ENCODE assay signal across 16 cellular contexts in the genomic region with DNA sequence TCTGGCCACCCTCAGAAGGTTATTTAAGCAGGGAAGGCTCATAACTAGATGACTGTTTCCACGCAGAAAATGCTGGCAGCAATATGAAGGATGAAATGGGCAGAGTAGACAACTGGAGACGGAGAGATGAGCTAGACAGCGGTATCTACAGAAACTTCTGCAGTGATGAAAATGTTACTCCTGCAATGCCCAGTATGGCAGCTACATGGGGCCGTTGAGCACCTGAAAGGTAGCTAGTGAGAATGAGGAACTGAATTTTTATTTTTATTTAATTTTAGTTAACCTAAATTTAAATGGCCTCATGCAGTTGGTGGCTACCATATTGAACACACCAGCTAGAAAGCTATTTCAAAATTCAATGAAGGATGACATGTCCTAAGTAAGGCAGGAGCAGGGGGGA. TPM values are rescaled to one million over a fixed set of nuclear protein-coding genes. Genes with fewer than 3 reads are reported as not detected.
DNase-seq lines count a peak whose midpoint lies in the region; TF ChIP-seq lines count a peak whose summit lies in the region.
"Had no signal": no experiment of that assay in that cellular context is flagged by ENCODE, and none has a peak within 500 bp of the region (broad histone marks: within the 10 kb centered on the region; RNA-seq: fewer than 3 reads in every experiment).

No MANE protein-coding gene starts in this region.

- H3K4me3 Mint-ChIP-seq in endodermal cell (no peak overlapping the region), progenitor cell of endocrine pancreas (ENCODE audit: low read depth) (no peak overlapping the region)
- no peak overlapping the region for H3K4me3 Mint-ChIP-seq in activated T-cell treated with anti-CD3 and anti-CD28 coated beads, Interleukin-2, amount 50 U/mL, for 24 hours
- H3K4me3 Mint-ChIP-seq: activated CD4-positive, alpha-beta T cell treated with anti-CD3 and anti-CD28 coated beads for 36 hours; T-helper 2 cell treated with Interferon-gamma antibody and Interleukin-4, amounts not matched to agents 5 μg/mL and 100 μg/mL, for 36 hours had no signal

- no peak overlapping the region for H3K27ac Mint-ChIP-seq in endodermal cell
- H3K27ac Mint-ChIP-seq in progenitor cell of endocrine pancreas = no peak overlapping the region
- H3K27ac Mint-ChIP-seq in activated T-cell treated with anti-CD3 and anti-CD28 coated beads, Interleukin-2, amount 50 U/mL, for 24 hours = no peak overlapping the region
- H3K27ac Mint-ChIP-seq: activated CD4-positive, alpha-beta T cell treated with anti-CD3 and anti-CD28 coated beads for 36 hours; T-helper 2 cell treated with Interferon-gamma antibody and Interleukin-4, amounts not matched to agents 5 μg/mL and 100 μg/mL, for 36 hours had no signal

- H3K36me3 Mint-ChIP-seq in endodermal cell (ENCODE audit: low read depth) = peaks cover 40% of the 10 kb centered on the region
- H3K36me3 Mint-ChIP-seq in progenitor cell of endocrine pancreas (ENCODE audit: insufficient read depth) = peaks cover 13% of the 10 kb centered on the region
- H3K36me3 Mint-ChIP-seq in activated T-cell treated with anti-CD3 and anti-CD28 coated beads, Interleukin-2, amount 50 U/mL, for 24 hours (ENCODE audit: low read depth) = no peaks in the 10 kb centered on the region

- H3K4me1 Mint-ChIP-seq in endodermal cell = peaks cover 24% of the 10 kb centered on the region
- peaks cover 18% of the 10 kb centered on the region for H3K4me1 Mint-ChIP-seq in progenitor cell of endocrine pancreas (ENCODE audit: low read depth)
- peaks cover 16% of the 10 kb centered on the region for H3K4me1 Mint-ChIP-seq in activated T-cell treated with anti-CD3 and anti-CD28 coated beads, Interleukin-2, amount 50 U/mL, for 24 hours (ENCODE audit: low read depth)

- 93 to 100% methylated on average over 3 to 4 of the region's 4 CpGs for WGBS in endodermal cell (ENCODE audit: insufficient coverage in 1 of 2, insufficient read length in 1 of 2), 2 experiments

- no peak for TF ChIP-seq POLR2A in NB4 (IDR thresholded peaks at IDR 0.05; ENCODE audit: extremely low read depth, insufficient read length)

- H3K9me3 ChIP-seq in endodermal cell (ENCODE audit: control insufficient read depth, low read length) = no peaks in the 10 kb centered on the region
- H3K9me3 ChIP-seq: thyroid gland had no signal

- H3K27ac ChIP-seq in endodermal cell (ENCODE audit: low read depth, low read length) = no peak overlapping the region
- H3K27ac ChIP-seq: skin epidermis, thyroid gland had no signal

- no peak overlapping the region for H3K9ac ChIP-seq in endodermal cell (ENCODE audit: extremely low read depth, low read length, poor library complexity, severe bottlenecking)

- no peak overlapping the region for H3K4me3 ChIP-seq in NB4 (ENCODE audit: low read depth, low read length)
- no peak overlapping the region for H3K4me3 ChIP-seq in endodermal cell (ENCODE audit: low read length)
- H3K4me3 ChIP-seq: skin epidermis, thyroid gland had no signal

- no peaks in the 10 kb centered on the region for H3K27me3 Mint-ChIP-seq in endodermal cell (ENCODE audit: insufficient read depth)
- H3K27me3 Mint-ChIP-seq in progenitor cell of endocrine pancreas = no peaks in the 10 kb centered on the region
- H3K27me3 Mint-ChIP-seq in activated T-cell treated with anti-CD3 and anti-CD28 coated beads, Interleukin-2, amount 50 U/mL, for 24 hours = no peaks in the 10 kb centered on the region
- H3K27me3 Mint-ChIP-seq: activated CD4-positive, alpha-beta T cell treated with anti-CD3 and anti-CD28 coated beads for 36 hours had no signal

- no peaks in the 10 kb centered on the region for H3K4me1 ChIP-seq in endodermal cell (ENCODE audit: control insufficient read depth, insufficient read depth, low read length)

- H3K27me3 ChIP-seq in endodermal cell (ENCODE audit: control insufficient read depth, insufficient read depth, low read length, poor library complexity, severe bottlenecking) = no peaks in the 10 kb centered on the region
- H3K27me3 ChIP-seq: thyroid gland had no signal

- TF ChIP-seq CTCF in NB4 (IDR thresholded peaks at IDR 0.05; ENCODE audit: low read depth, low read length) (peak; percentile 23), endodermal cell (conservative IDR thresholded peaks at IDR 0.05) (peak; percentile 75), progenitor cell of endocrine pancreas (IDR thresholded peaks at IDR 0.05; ENCODE audit: unreplicated experiment) (peak; percentile 25)

- peak; percentile 12 for DNase-seq in DMS53 (lab: John Stamatoyannopoulos, UW)
- DNase-seq in DMS53 treated with DMSO at 0.1 percent for 48 hours (lab: John Stamatoyannopoulos, UW; ENCODE audit: unreplicated experiment) = no peak
- no peak for DNase-seq in NB4 (ENCODE audit: low read depth)
- DNase-seq in endodermal cell = no peak
- no peak for DNase-seq in progenitor cell of endocrine pancreas (ENCODE audit: low spot score, unreplicated experiment)
- no peak for DNase-seq in NCI-H1417 (lab: John Stamatoyannopoulos, UW)
- DNase-seq in activated T-cell treated with anti-CD3 and anti-CD28 coated beads, Interleukin-2, amount 50 U/mL, for 24 hours = no peak
- no peak for DNase-seq in midbrain (lab: John Stamatoyannopoulos, UW)
- DNase-seq: 8988T; activated CD4-positive, alpha-beta T cell treated with anti-CD3 and anti-CD28 coated beads for 36 hours; activated naive CD4-positive, alpha-beta T cell treated with anti-CD3 and anti-CD28 coated beads, Interleukin-2, amount 50 U/mL, for 16 hours; NCI-H1092; SHP77 treated with DMSO at 0.1 percent for 48 hours; thyroid gland had no signal

- peaks cover 57% of the 10 kb centered on the region for H3K36me3 ChIP-seq in endodermal cell (ENCODE audit: control insufficient read depth, insufficient read depth, low read length)
- H3K36me3 ChIP-seq: thyroid gland had no signal

- H3K9me3 Mint-ChIP-seq in endodermal cell = no peaks in the 10 kb centered on the region
- H3K9me3 Mint-ChIP-seq in progenitor cell of endocrine pancreas (ENCODE audit: low read depth) = peaks cover 3% of the 10 kb centered on the region
- H3K9me3 Mint-ChIP-seq in activated T-cell treated with anti-CD3 and anti-CD28 coated beads, Interleukin-2, amount 50 U/mL, for 24 hours = no peaks in the 10 kb centered on the region
- H3K9me3 Mint-ChIP-seq: T-helper 2 cell treated with Interferon-gamma antibody and Interleukin-4, amounts not matched to agents 5 μg/mL and 100 μg/mL, for 36 hours had no signal

RNA-seq across cellular contexts. Expression of gene SIPA1L2, which starts 27.3 kb away (rescaled TPM):
- total RNA-seq in endodermal cell = 10 to 100 TPM; 34.7 to 41.5 TPM
- polyA plus RNA-seq in endodermal cell (2013, experiment 1 of 2) = 40.1 TPM
- polyA plus RNA-seq in endodermal cell (2013, experiment 2 of 2) = 41.6 TPM
- total RNA-seq in progenitor cell of endocrine pancreas = 37.6 and 41.0 TPM in 2 replicates

Comparison
In these comparisons a context has a peak if more than half of its experiments do, and no peak if none do; other contexts are left out.
1. CTCF ChIP-seq: peak in every context shown above with its lines; median percentile 75 in endodermal cell; 25 in progenitor cell of endocrine pancreas; 23 in NB4.